ENCODE assay signal across 1 cellular context in the genomic region with DNA sequence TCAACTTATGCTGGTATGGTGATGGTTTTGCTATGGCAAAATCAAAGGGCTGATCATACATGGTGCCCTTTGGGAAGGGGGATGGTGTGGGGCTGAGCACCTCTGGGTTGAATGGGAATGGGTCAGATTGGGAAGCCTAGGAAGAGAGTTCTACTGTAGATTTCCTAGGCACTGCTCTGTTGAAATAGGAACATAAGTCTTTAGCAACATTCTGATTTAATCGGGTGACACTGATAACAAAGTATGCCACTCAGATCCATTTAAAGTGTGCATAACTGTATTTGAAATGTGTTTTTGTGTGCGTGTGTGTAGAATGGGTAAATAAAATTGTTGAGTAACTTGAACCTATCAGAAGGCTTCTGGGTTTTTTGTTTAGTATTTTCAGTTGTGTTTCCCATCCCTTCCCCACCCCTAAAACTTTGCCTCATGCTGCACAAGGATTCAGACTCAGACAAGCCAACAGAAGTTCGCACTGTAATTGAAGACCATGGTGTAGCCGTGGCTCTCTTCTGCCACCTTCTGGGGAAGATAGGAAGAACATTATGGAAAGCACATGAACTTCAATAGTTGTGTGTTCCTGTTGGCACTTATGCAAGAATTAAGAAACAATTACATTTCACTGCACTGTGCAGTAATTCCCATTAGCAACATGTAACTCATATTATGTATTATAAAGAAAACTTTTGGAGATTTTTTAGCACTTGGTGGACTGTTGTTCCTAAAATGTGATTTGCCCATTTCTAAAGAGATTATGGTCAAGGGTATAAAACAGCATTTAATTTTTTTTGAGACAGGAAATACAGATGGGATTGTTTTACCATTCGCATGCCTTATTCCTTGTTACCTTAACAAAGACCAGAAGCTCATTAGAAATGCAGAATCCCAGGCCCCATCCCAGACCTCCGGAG.
TF ChIP-seq lines count a peak whose summit lies in the region.

No MANE protein-coding gene starts in this region.

TF ChIP-seq in HCT116, 20 proteins besides CTCF, POLR2A, EP300 and RAD21 (continued from another document):
- TF ChIP-seq, protein P1, sequence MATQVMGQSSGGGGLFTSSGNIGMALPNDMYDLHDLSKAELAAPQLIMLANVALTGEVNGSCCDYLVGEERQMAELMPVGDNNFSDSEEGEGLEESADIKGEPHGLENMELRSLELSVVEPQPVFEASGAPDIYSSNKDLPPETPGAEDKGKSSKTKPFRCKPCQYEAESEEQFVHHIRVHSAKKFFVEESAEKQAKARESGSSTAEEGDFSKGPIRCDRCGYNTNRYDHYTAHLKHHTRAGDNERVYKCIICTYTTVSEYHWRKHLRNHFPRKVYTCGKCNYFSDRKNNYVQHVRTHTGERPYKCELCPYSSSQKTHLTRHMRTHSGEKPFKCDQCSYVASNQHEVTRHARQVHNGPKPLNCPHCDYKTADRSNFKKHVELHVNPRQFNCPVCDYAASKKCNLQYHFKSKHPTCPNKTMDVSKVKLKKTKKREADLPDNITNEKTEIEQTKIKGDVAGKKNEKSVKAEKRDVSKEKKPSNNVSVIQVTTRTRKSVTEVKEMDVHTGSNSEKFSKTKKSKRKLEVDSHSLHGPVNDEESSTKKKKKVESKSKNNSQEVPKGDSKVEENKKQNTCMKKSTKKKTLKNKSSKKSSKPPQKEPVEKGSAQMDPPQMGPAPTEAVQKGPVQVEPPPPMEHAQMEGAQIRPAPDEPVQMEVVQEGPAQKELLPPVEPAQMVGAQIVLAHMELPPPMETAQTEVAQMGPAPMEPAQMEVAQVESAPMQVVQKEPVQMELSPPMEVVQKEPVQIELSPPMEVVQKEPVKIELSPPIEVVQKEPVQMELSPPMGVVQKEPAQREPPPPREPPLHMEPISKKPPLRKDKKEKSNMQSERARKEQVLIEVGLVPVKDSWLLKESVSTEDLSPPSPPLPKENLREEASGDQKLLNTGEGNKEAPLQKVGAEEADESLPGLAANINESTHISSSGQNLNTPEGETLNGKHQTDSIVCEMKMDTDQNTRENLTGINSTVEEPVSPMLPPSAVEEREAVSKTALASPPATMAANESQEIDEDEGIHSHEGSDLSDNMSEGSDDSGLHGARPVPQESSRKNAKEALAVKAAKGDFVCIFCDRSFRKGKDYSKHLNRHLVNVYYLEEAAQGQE (IDR thresholded peaks at IDR 0.05; ENCODE audit: low read depth), result no peak
TF ChIP-seq in HCT116: peak in this region for 3.
